Comparison of ENCODE assay signal across 8 cellular contexts in the genomic region with DNA sequence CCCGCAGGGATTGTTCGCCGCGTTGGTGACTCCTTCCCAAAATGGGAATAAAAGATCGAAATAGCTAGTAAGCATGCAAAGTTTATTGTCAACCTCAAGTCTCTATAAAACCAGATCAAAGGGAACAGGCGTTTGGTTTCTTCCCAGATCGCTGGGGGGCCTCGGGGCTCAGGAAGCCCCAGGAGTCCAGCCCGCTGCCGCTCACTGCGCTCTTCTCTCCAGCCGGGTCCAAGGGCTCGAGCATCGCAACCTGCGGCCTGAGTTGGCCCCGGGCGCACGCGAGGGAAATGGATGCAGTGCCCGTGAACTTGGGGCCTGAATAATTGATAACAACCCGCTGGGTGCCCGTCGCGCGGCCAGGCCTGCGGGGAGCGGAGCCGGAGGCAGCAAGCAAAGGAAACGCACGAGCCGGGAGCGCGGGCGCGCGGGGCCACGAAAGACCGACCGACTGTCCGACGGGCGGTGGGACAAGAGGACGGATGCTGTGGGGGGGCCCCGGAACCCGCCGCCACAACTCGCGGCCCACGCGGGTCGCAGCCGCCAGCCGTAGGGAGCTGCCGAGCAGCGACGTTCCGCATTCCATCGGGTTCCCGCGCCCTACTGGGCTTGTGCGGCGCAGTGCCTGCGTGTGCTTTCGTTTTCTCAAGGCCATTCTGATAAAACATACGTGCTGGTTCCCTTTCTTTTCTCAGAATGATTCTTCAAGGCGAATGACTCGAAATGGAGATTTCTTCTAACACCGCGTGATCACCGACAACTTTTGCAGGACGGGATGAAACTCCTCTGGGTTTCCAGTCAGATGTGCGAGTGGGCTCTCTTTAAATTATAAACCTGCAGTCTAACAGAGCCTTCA. TPM values are rescaled to one million over a fixed set of nuclear protein-coding genes. Genes with fewer than 3 reads are reported as not detected.
A peak's percentile ranks its signal among the peaks of the same experiment; 100 is the strongest.
DNase-seq lines count a peak whose midpoint lies in the region; ATAC-seq and TF ChIP-seq lines count a peak whose summit lies in the region.

No MANE protein-coding gene starts in this region.

- TF ChIP-seq CTCF in GM06990 (IDR thresholded peaks at IDR 0.05; ENCODE audit: insufficient read depth, low read length, poor library complexity, severe bottlenecking), result no peak
- TF ChIP-seq CTCF in colonic mucosa (IDR thresholded peaks at IDR 0.05), result no peak
- no peak for TF ChIP-seq CTCF in liver (IDR thresholded peaks at IDR 0.05; ENCODE audit: low read depth, low read length, missing input control)
- no peak for TF ChIP-seq CTCF in progenitor cell of endocrine pancreas (IDR thresholded peaks at IDR 0.05; ENCODE audit: unreplicated experiment)

- TF ChIP-seq RAD21 in liver (IDR thresholded peaks at IDR 0.05), result no peak

- H3K4me1 ChIP-seq in colonic mucosa, result peaks cover 6% of the 10 kb centered on the region
- H3K4me1 ChIP-seq in liver (ENCODE audit: control insufficient read depth in 4 of 4, insufficient read depth in 4 of 4, low read length in 3 of 4), result peaks cover 3 to 20% (median 15%) of the 10 kb centered on the region in 4 donors

- intact Hi-C loops in colonic mucosa (cut with DNase I), result no loop called here

- H3K9me3 Mint-ChIP-seq in progenitor cell of endocrine pancreas (ENCODE audit: low read depth), result no peaks in the 10 kb centered on the region

- H3K27me3 ChIP-seq in GM06990 (replicated peaks; ENCODE audit: control insufficient read depth, insufficient read depth, low read length) (no peaks in the 10 kb centered on the region; the same call in 1 of the 2 replicates), colonic mucosa (peaks cover 19% of the 10 kb centered on the region), liver (ENCODE audit: control insufficient read depth in 4 of 4, insufficient read depth in 4 of 4, low read length in 3 of 4) (peaks cover 0 to 3% (median 0%) of the 10 kb centered on the region in 4 donors)

- no peaks in the 10 kb centered on the region for H3K36me3 ChIP-seq in GM06990 (ENCODE audit: control insufficient read depth, insufficient read depth, low read length)
- no peaks in the 10 kb centered on the region for H3K36me3 ChIP-seq in colonic mucosa
- H3K36me3 ChIP-seq in liver (ENCODE audit: control insufficient read depth in 4 of 4, insufficient read depth in 3 of 4, low read depth in 1 of 4, low read length in 3 of 4), result no peaks in the 10 kb centered on the region

- H3K27ac Mint-ChIP-seq in progenitor cell of endocrine pancreas, result no peak overlapping the region

- peak; percentile 38 for DNase-seq in GM06990 (ENCODE audit: extremely low read depth, insufficient read length)
- DNase-seq in NOMO-1 treated with dmso at 0.1 percent for 144 hours (lab: John Stamatoyannopoulos, UW; ENCODE audit: unreplicated experiment), result peak; percentile 36
- DNase-seq in colonic mucosa, result peak; percentile 39
- DNase-seq in stimulated activated naive CD8-positive, alpha-beta T cell treated with anti-CD3 and anti-CD28 coated beads, Interleukin-15, Interleukin-2, amounts not matched to agents 100 U/mL and 50 U/mL, for 24 hours, result peak; percentile 42
- DNase-seq in progenitor cell of endocrine pancreas (ENCODE audit: low spot score, unreplicated experiment), result no peak
- no peak for DNase-seq in NCI-H748 treated with DMSO at 0.1 percent for 48 hours (lab: John Stamatoyannopoulos, UW)

- 5% methylated on average over 72 of the region's 72 CpGs for WGBS in liver

- H3K9ac ChIP-seq in colonic mucosa (ENCODE audit: low read depth in 2 of 2, low read length in 2 of 2) (peak overlapping the region; percentile 54 to 66), liver (ENCODE audit: low read depth in 1 of 2, low read length in 2 of 2) (no peak overlapping the region)

- H3K27me3 Mint-ChIP-seq in progenitor cell of endocrine pancreas, result peaks cover 88% of the 10 kb centered on the region

- H3K4me3 ChIP-seq in GM06990 (replicated peaks; ENCODE audit: low read depth, low read length), result peak overlapping the region; percentile 65
- peak overlapping the region; percentile 59 for H3K4me3 ChIP-seq in colonic mucosa
- H3K4me3 ChIP-seq in liver (ENCODE audit: low read depth in 1 of 3, low read length in 3 of 3), result peak overlapping the region in 2 of 3 donors; percentile 64 to 70

- no peaks in the 10 kb centered on the region for H3K9me3 ChIP-seq in colonic mucosa
- H3K9me3 ChIP-seq in liver (ENCODE audit: control insufficient read depth in 4 of 4, low read length in 3 of 4), result no peaks in the 10 kb centered on the region

- H3K4me3 Mint-ChIP-seq in progenitor cell of endocrine pancreas (ENCODE audit: low read depth), result no peak overlapping the region

- H3K4me1 Mint-ChIP-seq in progenitor cell of endocrine pancreas (ENCODE audit: low read depth), result peaks cover 2% of the 10 kb centered on the region

- peak; percentile 53 for ATAC-seq in stimulated activated naive CD8-positive, alpha-beta T cell treated with anti-CD3 and anti-CD28 coated beads, Interleukin-15, Interleukin-2, amounts not matched to agents 100 U/mL and 50 U/mL, for 24 hours
- no peak for ATAC-seq in HG02981 (IDR thresholded peaks at IDR 0.05; ENCODE audit: unreplicated experiment)

- peak overlapping the region; percentile 27 for H3K27ac ChIP-seq in colonic mucosa
- no peak overlapping the region for H3K27ac ChIP-seq in liver (ENCODE audit: low read depth in 1 of 2, low read length in 2 of 2)

- H3K36me3 Mint-ChIP-seq in progenitor cell of endocrine pancreas (ENCODE audit: insufficient read depth), result no peaks in the 10 kb centered on the region

TF ChIP-seq in liver, 16 proteins besides CTCF, POLR2A, EP300 and RAD21:
- TF ChIP-seq HNF4G (IDR thresholded peaks at IDR 0.05) (no peak), EGR1 (IDR thresholded peaks at IDR 0.05; ENCODE audit: low read depth in 2 of 2) (no peak), NR2F2 (IDR thresholded peaks at IDR 0.05) (no peak)

RNA-seq across cellular contexts. Expression of gene ALX3, which starts 14.0 kb away (rescaled TPM):
- not detected for total RNA-seq in colonic mucosa
- not detected for total RNA-seq in liver
- not detected for polyA plus RNA-seq in liver
- total RNA-seq in progenitor cell of endocrine pancreas, result 2.8 and 3.7 TPM in 2 replicates

RNA-seq across cellular contexts. Expression of gene UBL4B, which starts 27.8 kb away (rescaled TPM):
- total RNA-seq in colonic mucosa, result not detected
- total RNA-seq in liver, result not detected
- polyA plus RNA-seq in liver, result not detected
- 0.20 TPM in 1 of 2 replicates, not detected in the other for total RNA-seq in progenitor cell of endocrine pancreas

RNA-seq across cellular contexts. Expression of gene STRIP1, which starts 50.0 kb away (rescaled TPM):
- total RNA-seq in colonic mucosa (10 to 100 TPM; 27.9 to 34.1 TPM), liver (10 to 100 TPM; 20.5 to 22.8 TPM), progenitor cell of endocrine pancreas (79.1 and 86.4 TPM in 2 replicates)
- 1 to 10 TPM; 5.8 to 6.0 TPM for polyA plus RNA-seq in liver

Comparison
In these comparisons a context has a peak if more than half of its experiments do, and no peak if none do; other contexts are left out.
1. DNase-seq: peak in GM06990 (single experiment), NOMO-1 treated with dmso at 0.1 percent for 144 hours (single experiment), colonic mucosa (single experiment) and stimulated activated naive CD8-positive, alpha-beta T cell treated with anti-CD3 and anti-CD28 coated beads, Interleukin-15, Interleukin-2, amounts not matched to agents 100 U/mL and 50 U/mL, for 24 hours (single experiment); none in progenitor cell of endocrine pancreas (single experiment) and NCI-H748 treated with DMSO at 0.1 percent for 48 hours (single experiment).
2. H3K9ac ChIP-seq: peak in colonic mucosa (2 of 2); none in liver (0 of 2).
3. Peak in every context shown above with its lines, with median percentiles within 50 percentile points of each other: H3K4me3 ChIP-seq.